ENCODE assay signal across 24 cellular contexts in the genomic region with DNA sequence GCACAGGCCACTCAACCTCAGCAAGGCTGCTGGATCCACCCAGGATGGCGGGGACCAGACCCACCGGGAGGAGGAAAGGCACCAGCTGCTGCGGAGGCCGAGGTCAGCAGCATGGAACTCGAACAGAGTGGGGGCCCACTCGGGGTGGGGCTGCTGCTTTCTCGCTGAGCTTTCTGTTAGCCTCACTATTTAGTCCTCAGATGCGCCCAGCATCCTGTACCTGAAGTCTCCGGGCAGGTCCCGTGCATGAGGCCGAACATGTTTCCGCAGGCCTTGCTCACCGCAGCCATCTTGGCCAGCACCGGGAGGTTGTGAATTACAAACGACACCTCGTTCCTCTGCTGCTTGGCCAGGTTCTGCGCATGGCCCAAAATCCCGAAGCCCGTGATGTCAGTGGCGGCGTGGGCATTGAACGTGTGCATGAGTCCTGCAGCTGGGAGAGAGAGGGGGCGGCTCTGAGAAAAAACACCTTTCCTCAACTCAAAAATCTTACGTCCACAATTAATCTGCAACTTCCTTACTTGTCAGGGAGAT. TPM values are rescaled to one million over a fixed set of nuclear protein-coding genes. Genes with fewer than 3 reads are reported as not detected.
DNase-seq lines count a peak whose midpoint lies in the region; ATAC-seq, FAIRE-seq and TF ChIP-seq lines count a peak whose summit lies in the region.
"Had no signal": no experiment of that assay in that cellular context is flagged by ENCODE, and none has a peak within 500 bp of the region (broad histone marks: within the 10 kb centered on the region; RNA-seq: fewer than 3 reads in every experiment).

No MANE protein-coding gene starts in this region.

- TF ChIP-seq EP300 in H1 (IDR thresholded peaks at IDR 0.05; ENCODE audit: borderline replicate concordance in 1 of 2, low read depth in 2 of 2, low read length in 2 of 2), result no peak

- H3K9me3 Mint-ChIP-seq in CD8-positive, alpha-beta T cell, result no peaks in the 10 kb centered on the region
- H3K9me3 Mint-ChIP-seq: CD14-positive monocyte; CD4-positive, alpha-beta T cell; H9 had no signal

- H2BK15ac ChIP-seq in H1 (ENCODE audit: low read length), result no peak overlapping the region

- H3K4me1 ChIP-seq in CD8-positive, alpha-beta T cell (ENCODE audit: insufficient read depth, low read length), result no peaks in the 10 kb centered on the region
- H3K4me1 ChIP-seq in HUES64 (ENCODE audit: insufficient read depth, low read length) (no peaks in the 10 kb centered on the region), H1 (replicated peaks in 1 of 4; ENCODE audit: control insufficient read depth in 3 of 4, insufficient read depth in 4 of 4, low read length in 3 of 4) (no peaks in the 10 kb centered on the region)
- H3K4me1 ChIP-seq: A549; BE2C; BLaER1 treated with 17β-estradiol and CSF1 and Interleukin-3, amounts not matched to agents 10 nM and 100 nM had no signal

- no peak overlapping the region for H2BK20ac ChIP-seq in H1 (ENCODE audit: low read length)

- CTCF ChIA-PET in CD8-positive, alpha-beta T cell (lab: Charles Lee), result interaction anchor here (1.5 kb wide), 1 partner anchor 20 kb away, joined by 4 read pairs; no protein-coding TSS in a partner anchor
- CTCF ChIA-PET in H1 (lab: Charles Lee; ENCODE audit: partially characterized antibody), result interaction anchor here (0.7 to 1.8 kb wide), 3 partner anchors 19 to 51 kb away, joined by 3 to 4 read pairs (median 3); no protein-coding TSS in a partner anchor

- H3K4ac ChIP-seq in H1 (replicated peaks; ENCODE audit: insufficient read length, low read depth, low read length), result no peak overlapping the region

- H3K9ac ChIP-seq in HUES64 (ENCODE audit: low read depth, low read length), result no peak overlapping the region
- H3K9ac ChIP-seq in H1 (replicated peaks in 1 of 4; ENCODE audit: extremely low read depth in 1 of 4, low read depth in 3 of 4, low read length in 3 of 4), result no peak overlapping the region
- H3K9ac ChIP-seq: BLaER1 treated with 17β-estradiol and CSF1 and Interleukin-3, amounts not matched to agents 10 nM and 100 nM had no signal

- H3K4me2 ChIP-seq in H1 (ENCODE audit: insufficient read depth in 1 of 2, low read depth in 2 of 2, low read length in 2 of 2), result no peak overlapping the region
- H3K4me2 ChIP-seq: A549; BLaER1 treated with 17β-estradiol and CSF1 and Interleukin-3, amounts not matched to agents 10 nM and 100 nM had no signal

- H4K5ac ChIP-seq in H1 (ENCODE audit: insufficient read length, low read depth, low read length), result no peak overlapping the region

- no peak overlapping the region for H3K4me3 Mint-ChIP-seq in CD8-positive, alpha-beta T cell
- H3K4me3 Mint-ChIP-seq: CD14-positive monocyte; CD4-positive, alpha-beta T cell; H9 had no signal

- no peak overlapping the region for H2AFZ ChIP-seq in H1 (ENCODE audit: low read length)

- H3K56ac ChIP-seq in H1 (replicated peaks; ENCODE audit: insufficient read length, low read depth, low read length), result no peak overlapping the region

- no peak overlapping the region for H2BK5ac ChIP-seq in H1 (ENCODE audit: low read depth, low read length)

- no peak overlapping the region for H4K91ac ChIP-seq in H1 (replicated peaks; ENCODE audit: insufficient read length, low read length)

- no peak for TF ChIP-seq RAD21 in H1 (IDR thresholded peaks at IDR 0.05 in 1 of 2, conservative IDR thresholded peaks at IDR 0.05 in 1 of 2; ENCODE audit: low read depth in 2 of 2, low read length in 2 of 2)

- no peak overlapping the region for H3K27ac ChIP-seq in CD8-positive, alpha-beta T cell (ENCODE audit: low read depth, low read length)
- peak overlapping the region; percentile 35; the same call in 1 of the 2 replicates for H3K27ac ChIP-seq in HUES64 (ENCODE audit: low read depth, low read length)
- no peak overlapping the region for H3K27ac ChIP-seq in H1 (ENCODE audit: low read depth, low read length)
- H3K27ac ChIP-seq: A549; BLaER1 treated with 17β-estradiol and CSF1 and Interleukin-3, amounts not matched to agents 10 nM and 100 nM had no signal

- no peak overlapping the region for H3K23ac ChIP-seq in H1 (ENCODE audit: insufficient read length)

- no peak overlapping the region for H3K14ac ChIP-seq in H1 (ENCODE audit: insufficient read length)

- peaks cover 76% of the 10 kb centered on the region for H3K36me3 Mint-ChIP-seq in CD8-positive, alpha-beta T cell

- no peak overlapping the region for H2BK12ac ChIP-seq in H1 (ENCODE audit: low read depth, low read length)

- peaks cover 18% of the 10 kb centered on the region for H3K36me3 ChIP-seq in CD8-positive, alpha-beta T cell (ENCODE audit: insufficient read depth, low read length)
- H3K36me3 ChIP-seq in HUES64 (ENCODE audit: insufficient read depth, low read length), result peaks cover 91% of the 10 kb centered on the region
- peaks cover 38 to 85% (median 64%) of the 10 kb centered on the region in 4 experiments for H3K36me3 ChIP-seq in H1 (ENCODE audit: control insufficient read depth in 2 of 4, insufficient read depth in 4 of 4, low read length in 3 of 4)
- H3K36me3 ChIP-seq in H7 (replicated peaks; ENCODE audit: control insufficient read depth, insufficient read depth, low read length), result peaks cover 40% of the 10 kb centered on the region

- intact Hi-C loops in CD8-positive, alpha-beta T cell (cut with DNase I, micrococcal nuclease), result no loop called here

- H4K8ac ChIP-seq in H1 (ENCODE audit: extremely low read depth, insufficient read depth, low read length), result no peak overlapping the region

- H3K18ac ChIP-seq in H1 (ENCODE audit: extremely low read depth, low read length), result no peak overlapping the region

- H2AK5ac ChIP-seq in H1 (ENCODE audit: low read depth, low read length), result no peak overlapping the region

- TF ChIP-seq POLR2A in H1 (IDR thresholded peaks at IDR 0.05; ENCODE audit: control extremely low read depth in 1 of 2, low read depth in 2 of 2, low read length in 2 of 2), result no peak

- WGBS in HUES64, result 97% methylated on average over 24 of the region's 24 CpGs
- WGBS in H1 (ENCODE audit: extremely low coverage in 1 of 2, insufficient coverage in 1 of 2, insufficient read length in 1 of 2, insufficient replicate concordance in 2 of 2, low coverage in 1 of 2, low lambda C conversion rate in 2 of 2, missing lambda C conversion rate in 1 of 2), 2 experiments, result 97% methylated on average over 24 of the region's 24 CpGs; no CpG with 5 or more reads in 1 of the 2 experiments

- peaks cover 2% of the 10 kb centered on the region; the same call in 1 of the 2 replicates for H3K23me2 ChIP-seq in H1 (ENCODE audit: low read depth, low read length)

- H3K27ac Mint-ChIP-seq in CD8-positive, alpha-beta T cell, result peak overlapping the region; percentile 22
- H3K27ac Mint-ChIP-seq: CD14-positive monocyte; CD4-positive, alpha-beta T cell had no signal

- DNase-seq in CD8-positive, alpha-beta T cell, result no peak
- no peak for DNase-seq in H1 (ENCODE audit: low read depth in 1 of 2, low spot score in 2 of 2)
- DNase-seq in H7, result no peak
- no peak for DNase-seq in stimulated activated CD4-positive, alpha-beta T cell treated with anti-CD3 and anti-CD28 coated beads, Interleukin-2, amount 100 ng/mL, for 48 hours
- no peak for DNase-seq in activated gamma-delta T cell treated with Interleukin-2 at 50 U/mL for 16 hours
- DNase-seq: 8988T; ACHN; AML-193; BE2C; Calu3; CD4-positive, alpha-beta T cell; COR-L47; DMS53; DMS79 treated with DMSO at 0.1 percent for 48 hours; GF-D8; GOT3; H9 had no signal

- H4K20me1 ChIP-seq in H1 (replicated peaks in 1 of 2; ENCODE audit: control insufficient read depth in 1 of 2, insufficient read depth in 2 of 2, low read length in 2 of 2), result peaks cover 1% of the 10 kb centered on the region in 2 experiments

- H3K4me3 ChIP-seq in CD8-positive, alpha-beta T cell (ENCODE audit: low read depth, low read length), result no peak overlapping the region
- H3K4me3 ChIP-seq in HUES64 (ENCODE audit: low read length) (no peak overlapping the region), H1 (ENCODE audit: extremely low read depth in 1 of 4, insufficient read depth in 2 of 4, low read depth in 3 of 4, low read length in 4 of 4) (no peak overlapping the region), H7 (ENCODE audit: insufficient read depth, low read depth, low read length) (no peak overlapping the region)
- H3K4me3 ChIP-seq: A549; BLaER1 treated with 17β-estradiol and CSF1 and Interleukin-3, amounts not matched to agents 10 nM and 100 nM had no signal

- POLR2A ChIA-PET in CD8-positive, alpha-beta T cell (lab: Charles Lee), result no interaction called here
- POLR2A ChIA-PET in H1 (lab: Charles Lee; ENCODE audit: partially characterized antibody), result interaction anchor here (1.5 to 4.8 kb wide), 5 partner anchors 12 to 29 kb away, joined by 5 to 34 read pairs (median 18); no protein-coding TSS in a partner anchor

- H3K27me3 Mint-ChIP-seq in CD8-positive, alpha-beta T cell (ENCODE audit: low read depth), result no peaks in the 10 kb centered on the region
- H3K27me3 Mint-ChIP-seq: CD4-positive, alpha-beta T cell had no signal

- no peak for TF ChIP-seq CTCF in CD8-positive, alpha-beta T cell (IDR thresholded peaks at IDR 0.05)
- TF ChIP-seq CTCF in H1 (IDR thresholded peaks at IDR 0.05; ENCODE audit: control extremely low read depth in 1 of 3, insufficient read depth in 1 of 3, low read depth in 1 of 3, low read length in 3 of 3), result no peak

- no peak for FAIRE-seq in H1 (lab: Jason Lieb, UNC)
- FAIRE-seq: A549, GM12891, GM18507 had no signal

- H3K79me2 ChIP-seq in H1 (ENCODE audit: control insufficient read depth in 1 of 2, insufficient read depth in 2 of 2, low read length in 2 of 2), result peaks cover 0 to 2% of the 10 kb centered on the region in 2 experiments; a peak in 1 of 4 replicates

- no peaks in the 10 kb centered on the region for H3K27me3 ChIP-seq in CD8-positive, alpha-beta T cell (ENCODE audit: insufficient read depth, low read length)
- H3K27me3 ChIP-seq in HUES64 (ENCODE audit: insufficient read depth, low read length) (no peaks in the 10 kb centered on the region), H1 (replicated peaks in 1 of 4; ENCODE audit: control insufficient read depth in 3 of 4, extremely low read depth in 1 of 4, insufficient read depth in 3 of 4, low read length in 3 of 4) (no peaks in the 10 kb centered on the region), H7 (ENCODE audit: control insufficient read depth, insufficient read depth, low read length) (no peaks in the 10 kb centered on the region)
- H3K27me3 ChIP-seq: BE2C; BLaER1 treated with 17β-estradiol and CSF1 and Interleukin-3, amounts not matched to agents 10 nM and 100 nM had no signal

- ATAC-seq in CD8-positive, alpha-beta T cell, result no peak
- ATAC-seq: A549, HCT116 had no signal

- H3K79me1 ChIP-seq in H1 (ENCODE audit: low read depth, low read length), result no peaks in the 10 kb centered on the region

- H2BK120ac ChIP-seq in H1 (replicated peaks; ENCODE audit: low read depth, low read length), result no peak overlapping the region

- H3K9me3 ChIP-seq in CD8-positive, alpha-beta T cell (ENCODE audit: low read length), result no peaks in the 10 kb centered on the region
- H3K9me3 ChIP-seq in HUES64 (ENCODE audit: insufficient read depth, low read depth, low read length) (no peaks in the 10 kb centered on the region), H1 (ENCODE audit: insufficient read depth in 2 of 2, low read depth in 1 of 2, low read length in 1 of 2) (no peaks in the 10 kb centered on the region)
- H3K9me3 ChIP-seq: A549; BE2C; BLaER1 treated with 17β-estradiol and CSF1 and Interleukin-3, amounts not matched to agents 10 nM and 100 nM had no signal

- H3K4me1 Mint-ChIP-seq in CD8-positive, alpha-beta T cell (ENCODE audit: low read depth), result peaks cover 2% of the 10 kb centered on the region
- H3K4me1 Mint-ChIP-seq: CD14-positive monocyte, H9 had no signal

RNA-seq across cellular contexts. Expression of gene PHYH, which starts 22.8 kb away (rescaled TPM):
- total RNA-seq in CD8-positive, alpha-beta T cell, result 10 to 100 TPM; 12.6 TPM
- 15.9 TPM for polyA plus RNA-seq in HUES64 (2013, experiment 1 of 2)
- 23.3 TPM for polyA plus RNA-seq in HUES64 (2013, experiment 2 of 2)
- 22.7 and 23.2 TPM in 2 replicates for total RNA-seq in H1 (2021; fragmentation: NEBNext Ultra II Directional; extraction: Animal tissue kit (Norgen Biotek cat#: 25700))
- polyA plus RNA-seq in H1 (2011; rRNA removed), result 22.0 and 22.9 TPM in 2 replicates
- polyA plus RNA-seq in H1 (2011; cell fraction: cytosol; rRNA removed), result 21.8 TPM
- polyA plus RNA-seq in H1 (2011; cell fraction: nucleus; rRNA removed), result 18.3 TPM
- 21.9 to 27.0 TPM (median 24.9 TPM) in 4 replicates for polyA plus RNA-seq in H1 (2012, experiment 1 of 2)
- 4.4 TPM for polyA plus RNA-seq in H1 (2012, experiment 2 of 2)
- polyA plus RNA-seq in H1 (2013, experiment 1 of 2), result 25.6 TPM
- 26.3 TPM for polyA plus RNA-seq in H1 (2013, experiment 2 of 2)
- 10.4 and 10.5 TPM in 2 replicates for polyA minus RNA-seq in H1 (2011; rRNA and poly(A)+ RNA removed)
- 5.9 TPM for polyA minus RNA-seq in H1 (2011; cell fraction: cytosol; rRNA and poly(A)+ RNA removed)
- polyA minus RNA-seq in H1 (2011; cell fraction: nucleus; rRNA and poly(A)+ RNA removed), result 9.7 TPM
- 12.2 and 14.8 TPM in 2 replicates for total RNA-seq in H7 (2014; rRNA removed; shearing (Covaris generic))

RNA-seq across cellular contexts. Expression of gene SEPHS1, which starts 25.4 kb away (rescaled TPM):
- 10 to 100 TPM; 16.9 to 19.2 TPM for total RNA-seq in CD8-positive, alpha-beta T cell
- 423 TPM for polyA plus RNA-seq in HUES64 (2013, experiment 1 of 2)
- polyA plus RNA-seq in HUES64 (2013, experiment 2 of 2), result 333 TPM
- total RNA-seq in H1 (2021; fragmentation: NEBNext Ultra II Directional; extraction: Animal tissue kit (Norgen Biotek cat#: 25700)), result 633 and 683 TPM in 2 replicates
- 226 and 270 TPM in 2 replicates for polyA plus RNA-seq in H1 (2011; rRNA removed)
- 306 TPM for polyA plus RNA-seq in H1 (2011; cell fraction: cytosol; rRNA removed)
- 172 TPM for polyA plus RNA-seq in H1 (2011; cell fraction: nucleus; rRNA removed)
- polyA plus RNA-seq in H1 (2012, experiment 1 of 2), result 405 to 543 TPM (median 471 TPM) in 4 replicates
- polyA plus RNA-seq in H1 (2012, experiment 2 of 2), result 233 TPM
- polyA plus RNA-seq in H1 (2013, experiment 1 of 2), result 405 TPM
- polyA plus RNA-seq in H1 (2013, experiment 2 of 2), result 460 TPM
- 647 and 831 TPM in 2 replicates for polyA minus RNA-seq in H1 (2011; rRNA and poly(A)+ RNA removed)
- 256 TPM for polyA minus RNA-seq in H1 (2011; cell fraction: cytosol; rRNA and poly(A)+ RNA removed)
- 193 TPM for polyA minus RNA-seq in H1 (2011; cell fraction: nucleus; rRNA and poly(A)+ RNA removed)
- 338 and 341 TPM in 2 replicates for total RNA-seq in H7 (2014; rRNA removed; shearing (Covaris generic))

Comparison
In these comparisons a context has a peak if more than half of its experiments do, and no peak if none do; other contexts are left out.
1. RNA of gene SEPHS1, which starts 25.4 kb away (total RNA-seq): 633 to 683 TPM in H1 and 338 to 341 TPM in H7; 16.9 to 19.2 TPM in CD8-positive, alpha-beta T cell; every median in the first group is over 10 times any median in the second.